ENCODE assay signal across 9 cellular contexts in the genomic region with DNA sequence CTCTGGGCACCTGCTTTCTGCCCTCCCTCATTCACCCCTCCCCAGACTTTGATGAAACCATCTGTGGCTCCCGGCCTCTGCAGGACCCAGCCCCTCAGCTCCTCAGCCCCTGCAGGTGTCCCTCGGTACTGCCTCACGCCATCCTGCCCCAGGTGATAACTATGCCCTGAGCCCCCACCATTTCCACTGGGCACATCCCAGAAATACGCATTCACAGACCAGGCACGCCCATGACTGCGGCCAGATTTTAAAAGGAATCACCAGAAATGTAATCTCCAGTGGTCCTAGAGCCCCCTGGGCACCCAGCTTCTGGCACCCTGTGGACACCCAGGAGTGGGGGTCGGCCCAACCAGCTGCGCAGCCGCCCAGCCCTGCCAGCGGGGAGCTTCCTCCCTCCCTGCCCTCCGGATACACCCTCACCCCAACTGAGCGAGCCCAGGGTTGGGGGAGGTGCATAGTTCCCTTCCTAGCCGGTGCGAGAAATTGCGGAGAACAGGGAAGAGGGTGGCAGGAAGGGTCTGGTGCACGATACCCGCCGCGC. TPM values are rescaled to one million over a fixed set of nuclear protein-coding genes. Genes with fewer than 3 reads are reported as not detected.
A peak's percentile ranks its signal among the peaks of the same experiment; 100 is the strongest.
DNase-seq lines count a peak whose midpoint lies in the region; ATAC-seq, FAIRE-seq and TF ChIP-seq lines count a peak whose summit lies in the region.
"Had no signal": no experiment of that assay in that cellular context is flagged by ENCODE, and none has a peak within 500 bp of the region (broad histone marks: within the 10 kb centered on the region; RNA-seq: fewer than 3 reads in every experiment).

No MANE protein-coding gene starts in this region.

- H3K9me3 ChIP-seq in AG04450 (ENCODE audit: control insufficient read depth, insufficient read depth, low read length), result no peaks in the 10 kb centered on the region; the same call in 1 of the 2 replicates

- DNase-seq in AG04450 (ENCODE audit: low read depth, low spot score) (no peak), GM19239 (ENCODE audit: insufficient read length, low spot score) (peak; percentile 64), SW480 (ENCODE audit: low spot score) (peak; percentile 97), iPS DF 19.7 (ENCODE audit: low read depth, low spot score) (peak; percentile 30), hippocampal formation (lab: John Stamatoyannopoulos, UW) (no peak), GDM1 (lab: John Stamatoyannopoulos, UW) (no peak), DMS114 treated with DMSO at 0.1 percent for 48 hours (lab: John Stamatoyannopoulos, UW; ENCODE audit: unreplicated experiment) (no peak)

- no peak overlapping the region for H3K4me3 ChIP-seq in AG04450 (ENCODE audit: low read depth, low read length)

- CTCF ChIA-PET in AG04450 (lab: Charles Lee), result no interaction called here

- H3K27ac ChIP-seq in AG04450 (ENCODE audit: low read depth, low read length), result no peak overlapping the region

- POLR2A ChIA-PET in AG04450 (lab: Yijun Ruan, JAX), result no interaction called here

- no peak for FAIRE-seq in GM19239 (lab: Jason Lieb, UNC)
- FAIRE-seq: colon had no signal

- TF ChIP-seq CTCF in AG04450 (IDR thresholded peaks at IDR 0.05; ENCODE audit: low read depth, low read length), result peak; percentile 29; the same call in 1 of the 2 replicates

- H3K27me3 ChIP-seq in AG04450 (ENCODE audit: control insufficient read depth, insufficient read depth, low read length), result peaks cover 38% of the 10 kb centered on the region

- no peak for ATAC-seq in GM19328 (IDR thresholded peaks at IDR 0.05; ENCODE audit: unreplicated experiment)

RNA-seq across cellular contexts. Expression of a gene that starts 0.6 kb away (rescaled TPM):
- polyA plus RNA-seq in AG04450 (2011; rRNA removed), result 0.09 and 0.12 TPM in 2 replicates
- polyA minus RNA-seq in AG04450 (2011; rRNA and poly(A)+ RNA removed), result 0.09 and 0.13 TPM in 2 replicates

Comparison
In these comparisons a context has a peak if more than half of its experiments do, and no peak if none do; other contexts are left out.
1. DNase-seq: peak in GM19239 (single experiment), SW480 (single experiment) and iPS DF 19.7 (single experiment); none in AG04450 (single experiment), hippocampal formation (0 of 2), GDM1 (single experiment) and DMS114 treated with DMSO at 0.1 percent for 48 hours (single experiment).